In the genomic region with DNA sequence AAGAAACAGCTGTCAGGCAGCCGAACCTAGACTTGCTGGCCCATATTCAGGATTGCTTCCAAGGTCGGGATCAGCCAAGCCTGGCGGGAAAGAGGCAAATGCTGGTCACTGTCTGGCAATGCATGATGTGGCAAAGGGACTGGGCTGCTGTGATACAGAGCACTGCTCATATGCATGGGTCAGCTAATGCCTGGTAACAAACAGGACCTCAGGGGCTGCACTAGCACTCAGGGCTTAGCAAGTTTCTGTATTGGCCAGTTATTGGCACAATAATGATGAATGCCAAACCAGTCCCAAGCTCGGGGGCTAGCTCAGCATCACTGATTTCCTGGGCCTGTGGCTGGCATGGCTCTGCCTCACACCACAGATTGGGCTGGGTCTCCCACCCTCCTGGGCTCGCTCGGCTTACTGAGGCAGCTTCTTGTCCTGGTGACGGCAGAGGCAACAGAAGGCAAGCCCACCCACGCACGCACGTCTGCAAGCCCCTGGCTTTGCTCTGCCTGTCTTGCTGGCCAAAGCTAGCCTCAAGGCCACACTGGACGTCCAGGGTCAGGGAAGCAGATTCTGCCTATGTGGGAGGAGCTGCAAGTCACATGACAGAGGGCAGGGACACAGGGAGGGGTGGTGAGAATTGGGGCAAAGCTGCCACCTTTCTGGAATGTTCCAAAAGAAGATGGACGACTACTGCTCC, we compare ENCODE assay signal across 28 cellular contexts. TPM values are rescaled to one million over a fixed set of nuclear protein-coding genes. Genes with fewer than 3 reads are reported as not detected.
"Had no signal": no experiment of that assay in that cellular context is flagged by ENCODE, and none has a peak within 500 bp of the region (broad histone marks: within the 10 kb centered on the region; RNA-seq: fewer than 3 reads in every experiment).

No MANE protein-coding gene starts in this region.

- FAIRE-seq: bronchial epithelial cell, TTC549 had no signal

- DNase-seq: activated CD4-positive, alpha-beta memory T cell treated with anti-CD3 and anti-CD28 coated beads, Interleukin-2, amount 10 ng/mL, durations not matched to agents 7 days and 5 days; activated CD4-positive, alpha-beta T cell treated with anti-CD3 and anti-CD28 coated beads for 36 hours; activated CD4-positive, alpha-beta T cell treated with anti-CD3 and anti-CD28 coated beads, Interleukin-2, amount 50 U/mL, for 1 hour; activated gamma-delta T cell; activated naive CD4-positive, alpha-beta T cell treated with anti-CD3 and anti-CD28 coated beads for 36 hours; activated naive CD8-positive, alpha-beta T cell treated with anti-CD3 and anti-CD28 coated beads, Interleukin-2, amount 10 ng/mL, durations not matched to agents 7 days and 5 days; activated T-cell treated with anti-CD3 and anti-CD28 coated beads for 4 hours; activated T-cell treated with anti-CD3 and anti-CD28 coated beads, Interleukin-2, amount 50 U/mL, for 48 hours; adrenal gland; aorta; central memory CD4-positive, alpha-beta T cell; MM.1S; NCI-H146; NCI-H187 treated with DMSO at 0.1 percent for 48 hours; NCI-H2081 treated with DMSO at 0.1 percent for 48 hours; NCI-H446; NCI-H524; RPMI8226; T-cell; T-helper 2 cell; T1000 had no signal

- H3K36me3 ChIP-seq: adrenal gland had no signal

- H3K27ac ChIP-seq: adrenal gland, SK-N-MC, VCaP had no signal

- H3K4me3 ChIP-seq: adrenal gland, SK-N-MC had no signal

- H3K4me1 ChIP-seq: adrenal gland had no signal

- ATAC-seq: activated CD4-positive, alpha-beta T cell treated with anti-CD3 and anti-CD28 coated beads for 36 hours; activated T-helper 17 cell treated with anti-CD3 and anti-CD28 coated beads, Interleukin-2, amount 50 U/mL, for 72 hours; Right ventricle myocardium inferior; T-cell had no signal

- H3K9me3 ChIP-seq: adrenal gland had no signal

- H3K27me3 ChIP-seq: adrenal gland had no signal

RNA-seq across cellular contexts. Expression of gene NPTX1, which starts 46.8 kb away (rescaled TPM):
- total RNA-seq: Right ventricle myocardium inferior had no signal
- polyA plus RNA-seq: IgD-negative memory B cell had no signal
